Comparison of ENCODE assay signal across 16 cellular contexts in genomic region chr12:64582111-64582510, GRCh38. TPM values are rescaled to one million over a fixed set of nuclear protein-coding genes. Genes with fewer than 3 reads are reported as not detected.
A peak's percentile ranks its signal among the peaks of the same experiment; 100 is the strongest.
DNase-seq lines count a peak whose midpoint lies in the region; ATAC-seq, FAIRE-seq and TF ChIP-seq lines count a peak whose summit lies in the region.
"Had no signal": no experiment of that assay in that cellular context is flagged by ENCODE, and none has a peak within 500 bp of the region (broad histone marks: within the 10 kb centered on the region; RNA-seq: fewer than 3 reads in every experiment).

No MANE protein-coding gene starts in this region.

- DNase-seq in Right ventricle myocardium superior (no peak), cardiac septum (ENCODE audit: low spot score) (no peak), T-helper 17 cell (no peak), neural crest cell (ENCODE audit: low read depth, low spot score) (no peak), RCC 7860 (ENCODE audit: low spot score) (no peak), DMS79 treated with DMSO at 0.1 percent for 48 hours (lab: John Stamatoyannopoulos, UW) (no peak)
- DNase-seq: COR-L47, NCI-H1436, NCI-H2081, NCI-H510A, NCI-H774 had no signal

- H3K4me1 Mint-ChIP-seq in T-helper 17 cell (peaks cover 23% of the 10 kb centered on the region), neural crest cell (peaks cover 23% of the 10 kb centered on the region)

- ATAC-seq in Right ventricle myocardium superior (ENCODE audit: poor library complexity): peak; percentile 71
- no peak for ATAC-seq in T-helper 17 cell
- no peak for ATAC-seq in HG03378 (IDR thresholded peaks at IDR 0.05; ENCODE audit: unreplicated experiment)

- FAIRE-seq in RCC 7860 (lab: Jason Lieb, UNC): no peak
- FAIRE-seq: A204.1, GM12892, H1 had no signal

- H3K27me3 Mint-ChIP-seq in T-helper 17 cell (no peaks in the 10 kb centered on the region), neural crest cell (ENCODE audit: low read depth) (no peaks in the 10 kb centered on the region)

- no peaks in the 10 kb centered on the region for H3K9me3 ChIP-seq in T-helper 17 cell (ENCODE audit: control insufficient read depth, low read length, poor library complexity, severe bottlenecking)
- H3K9me3 ChIP-seq: BLaER1 had no signal

- H3K9me3 Mint-ChIP-seq in neural crest cell: no peaks in the 10 kb centered on the region

- H3K4me3 Mint-ChIP-seq in T-helper 17 cell (peak overlapping the region; percentile 28), neural crest cell (no peak overlapping the region)

- intact Hi-C loops in Right ventricle myocardium superior (cut with DNase I) (no loop called here), cardiac septum (cut with DNase I) (no loop called here)

- H3K27ac Mint-ChIP-seq in T-helper 17 cell: peak overlapping the region; percentile 16
- H3K27ac Mint-ChIP-seq in neural crest cell (ENCODE audit: unreplicated experiment): peak overlapping the region; percentile 58

- H3K36me3 Mint-ChIP-seq in T-helper 17 cell (ENCODE audit: low read depth) (no peaks in the 10 kb centered on the region), neural crest cell (ENCODE audit: low read depth) (no peaks in the 10 kb centered on the region)

- no peak for TF ChIP-seq CTCF in neural crest cell (conservative IDR thresholded peaks at IDR 0.05)

RNA-seq across cellular contexts. Expression of gene RASSF3, which starts 28.2 kb away (rescaled TPM):
- total RNA-seq in Right ventricle myocardium superior (117 TPM), cardiac septum (98.8 TPM), T-helper 17 cell (100 to 1,000 TPM; 114 to 116 TPM), neural crest cell (18.1 and 19.0 TPM in 2 replicates)
